Comparison of ENCODE assay signal across 1 cellular context in genomic region chr9:92206490-92206889, GRCh38.
TF ChIP-seq lines count a peak whose summit lies in the region.

No MANE protein-coding gene starts in this region.

TF ChIP-seq in GM23338, 12 proteins besides CTCF, POLR2A, EP300 and RAD21 (continued from another document):
- TF ChIP-seq EZH2phosphoT487 (IDR thresholded peaks at IDR 0.05; ENCODE audit: unreplicated experiment) (no peak), ETS1 (IDR thresholded peaks at IDR 0.05) (no peak), ZNF331 (CRISPR knock-in tag; IDR thresholded peaks at IDR 0.05; ENCODE audit: low read depth) (no peak), NANOG (IDR thresholded peaks at IDR 0.05; ENCODE audit: borderline replicate concordance) (no peak), CREB1 (CRISPR knock-in tag; IDR thresholded peaks at IDR 0.05; ENCODE audit: low read depth) (no peak)
TF ChIP-seq in GM23338: peak in this region for 0.
